In genomic region chr11:86176165-86176884, GRCh38 we compare ENCODE assay signal across 8 cellular contexts.
DNase-seq lines count a peak whose midpoint lies in the region; ATAC-seq and TF ChIP-seq lines count a peak whose summit lies in the region.

No MANE protein-coding gene starts in this region.

- ATAC-seq in HG03571 (IDR thresholded peaks at IDR 0.05; ENCODE audit: unreplicated experiment): peak; percentile 71
- no peak for ATAC-seq in GM19328 (IDR thresholded peaks at IDR 0.05; ENCODE audit: unreplicated experiment)

- H3K4me3 Mint-ChIP-seq in activated naive CD8-positive, alpha-beta T cell treated with anti-CD3 and anti-CD28 coated beads for 36 hours: no peak overlapping the region

- H3K4me1 Mint-ChIP-seq in activated naive CD8-positive, alpha-beta T cell treated with anti-CD3 and anti-CD28 coated beads for 36 hours: peaks cover 15% of the 10 kb centered on the region

- H3K27me3 Mint-ChIP-seq in activated naive CD8-positive, alpha-beta T cell treated with anti-CD3 and anti-CD28 coated beads for 36 hours: no peaks in the 10 kb centered on the region

- DNase-seq in GM20000 (ENCODE audit: low spot score) (peak; percentile 48), NCI-H345 treated with DMSO at 0.1 percent for 48 hours (lab: John Stamatoyannopoulos, UW; ENCODE audit: unreplicated experiment) (no peak), NCI-H748 (lab: John Stamatoyannopoulos, UW; ENCODE audit: unreplicated experiment) (no peak), DMS 273 treated with DMSO at 0.1 percent for 48 hours (lab: John Stamatoyannopoulos, UW) (no peak)
- DNase-seq in activated naive CD8-positive, alpha-beta T cell treated with anti-CD3 and anti-CD28 coated beads for 36 hours: peak; percentile 46
- DNase-seq in stimulated activated CD4-positive, alpha-beta T cell treated with anti-CD3 and anti-CD28 coated beads, TNF-alpha, amount 100 ng/mL, for 24 hours (ENCODE audit: low read depth in 3 of 3): peak in 2 of 3 experiments; percentile 16 to 56

- no peaks in the 10 kb centered on the region for H3K36me3 Mint-ChIP-seq in activated naive CD8-positive, alpha-beta T cell treated with anti-CD3 and anti-CD28 coated beads for 36 hours

- H3K9me3 Mint-ChIP-seq in activated naive CD8-positive, alpha-beta T cell treated with anti-CD3 and anti-CD28 coated beads for 36 hours: no peaks in the 10 kb centered on the region

- no peak for TF ChIP-seq CTCF in GM20000 (IDR thresholded peaks at IDR 0.05; ENCODE audit: extremely low read depth, missing control alignments)

- H3K27ac Mint-ChIP-seq in activated naive CD8-positive, alpha-beta T cell treated with anti-CD3 and anti-CD28 coated beads for 36 hours: peak overlapping the region; percentile 74

Comparison
In these comparisons a context has a peak if more than half of its experiments do, and no peak if none do; other contexts are left out.
1. DNase-seq: peak in GM20000 (single experiment), activated naive CD8-positive, alpha-beta T cell treated with anti-CD3 and anti-CD28 coated beads for 36 hours (single experiment) and stimulated activated CD4-positive, alpha-beta T cell treated with anti-CD3 and anti-CD28 coated beads, TNF-alpha, amount 100 ng/mL, for 24 hours (2 of 3); none in NCI-H345 treated with DMSO at 0.1 percent for 48 hours (single experiment), NCI-H748 (single experiment) and DMS 273 treated with DMSO at 0.1 percent for 48 hours (single experiment).